ENCODE assay signal across 9 cellular contexts in genomic region chr3:109071349-109072142, GRCh38. TPM values are rescaled to one million over a fixed set of nuclear protein-coding genes. Genes with fewer than 3 reads are reported as not detected.
DNase-seq lines count a peak whose midpoint lies in the region; ATAC-seq, FAIRE-seq and TF ChIP-seq lines count a peak whose summit lies in the region.
"Had no signal": no experiment of that assay in that cellular context is flagged by ENCODE, and none has a peak within 500 bp of the region (broad histone marks: within the 10 kb centered on the region; RNA-seq: fewer than 3 reads in every experiment).

No MANE protein-coding gene starts in this region.

- H3K27me3 ChIP-seq in breast epithelium: no peaks in the 10 kb centered on the region

- BruUV-seq in MCF 10A (replicated peaks; lab: Mats Ljungman, UMichigan): no TSS peak

- H3K9me3 ChIP-seq in breast epithelium: no peaks in the 10 kb centered on the region

- peak; percentile 13 for DNase-seq in MCF 10A (ENCODE audit: unreplicated experiment)
- no peak for DNase-seq in breast epithelium (ENCODE audit: low spot score in 2 of 2)
- DNase-seq in NOMO-1 treated with DMSO at 0.1 percent for 48 hours (lab: John Stamatoyannopoulos, UW; ENCODE audit: unreplicated experiment): peak; percentile 53
- DNase-seq in retinal pigment epithelial cell (ENCODE audit: low read depth): no peak
- no peak for DNase-seq in NCI-H2196 treated with DMSO at 0.1 percent for 48 hours (lab: John Stamatoyannopoulos, UW; ENCODE audit: unreplicated experiment)
- DNase-seq in GM12891 (ENCODE audit: insufficient read length, low spot score): no peak
- DNase-seq: nucleus accumbens had no signal

- TF ChIP-seq POLR2A in breast epithelium (IDR thresholded peaks at IDR 0.05): no peak
- TF ChIP-seq POLR2A in GM12891 (IDR thresholded peaks at IDR 0.05; ENCODE audit: low read depth, low read length): no peak

- H3K4me1 ChIP-seq in breast epithelium: no peaks in the 10 kb centered on the region

- no peak overlapping the region for H3K27ac ChIP-seq in breast epithelium

- H3K4me3 Mint-ChIP-seq in MCF 10A (ENCODE audit: unreplicated experiment): no peak overlapping the region

- no peaks in the 10 kb centered on the region for H3K36me3 ChIP-seq in breast epithelium

- no peaks in the 10 kb centered on the region for H3K9me3 Mint-ChIP-seq in MCF 10A (ENCODE audit: unreplicated experiment)

- POLR2A ChIA-PET in MCF 10A (lab: Yijun Ruan, JAX): interaction anchor here (0.6 kb wide), 1 partner anchor 117 kb away, joined by 5 read pairs; no protein-coding TSS in a partner anchor

- intact Hi-C loops in MCF 10A (cut with micrococcal nuclease): no loop called here
- intact Hi-C loops in breast epithelium (cut with DNase I; ENCODE audit: low total_unique reads): no loop called here

- peaks cover 6% of the 10 kb centered on the region for H3K36me3 Mint-ChIP-seq in MCF 10A (ENCODE audit: insufficient read depth, unreplicated experiment)

- FAIRE-seq in GM12891 (lab: Jason Lieb, UNC): no peak

- ATAC-seq in HG02885 (IDR thresholded peaks at IDR 0.05; ENCODE audit: poor library complexity, unreplicated experiment) (peak; percentile 56), HG02571 (IDR thresholded peaks at IDR 0.05; ENCODE audit: unreplicated experiment) (no peak)

- H3K4me1 Mint-ChIP-seq in MCF 10A (ENCODE audit: insufficient read depth, unreplicated experiment): no peaks in the 10 kb centered on the region

- no peak overlapping the region for H3K27ac Mint-ChIP-seq in MCF 10A (ENCODE audit: low read depth, unreplicated experiment)

- no peaks in the 10 kb centered on the region for H3K27me3 Mint-ChIP-seq in MCF 10A (ENCODE audit: insufficient read depth, unreplicated experiment)

- no peak for TF ChIP-seq CTCF in MCF 10A (IDR thresholded peaks at IDR 0.05; ENCODE audit: unreplicated experiment)
- TF ChIP-seq CTCF in breast epithelium (IDR thresholded peaks at IDR 0.05): no peak
- peak; percentile 1 for TF ChIP-seq CTCF in retinal pigment epithelial cell (conservative IDR thresholded peaks at IDR 0.05; ENCODE audit: low read depth, low read length)

- no peak overlapping the region for H3K4me3 ChIP-seq in breast epithelium
- H3K4me3 ChIP-seq in retinal pigment epithelial cell (ENCODE audit: low read length): no peak overlapping the region

- CTCF ChIA-PET in MCF 10A (lab: Yijun Ruan, JAX): interaction anchor here (0.6 to 3.0 kb wide), 13 partner anchors 10 to 409 kb away, joined by 3 to 20 read pairs (median 4); no protein-coding TSS in a partner anchor

TF ChIP-seq in GM12891, 5 proteins besides CTCF, POLR2A, EP300 and RAD21:
- no peak for TF ChIP-seq TAF1 (IDR thresholded peaks at IDR 0.05; ENCODE audit: low read depth, low read length)
- no peak for TF ChIP-seq SPI1 (IDR thresholded peaks at IDR 0.05; ENCODE audit: low read depth, low read length)
- TF ChIP-seq POLR2AphosphoS5 (IDR thresholded peaks at IDR 0.05; ENCODE audit: low read depth, low read length): no peak
- TF ChIP-seq POU2F2 (IDR thresholded peaks at IDR 0.05; ENCODE audit: low read depth, low read length): no peak
- no peak for TF ChIP-seq PAX5 (IDR thresholded peaks at IDR 0.05; ENCODE audit: insufficient read depth, low read length, severe bottlenecking)

RNA-seq across cellular contexts. Expression of gene MORC1, which starts 46.4 kb away (rescaled TPM):
- total RNA-seq in MCF 10A (2022) (not detected in 2 replicates), breast epithelium (under 1 TPM in 1 of 3 donors, not detected in 2; under 0.01 TPM)
- polyA plus RNA-seq in GM12891 (2012; ENCODE audit: low read depth, missing spikeins): not detected

Comparison
In these comparisons a context has a peak if more than half of its experiments do, and no peak if none do; other contexts are left out.
1. DNase-seq: peak in MCF 10A (single experiment) and NOMO-1 treated with DMSO at 0.1 percent for 48 hours (single experiment); none in breast epithelium (0 of 2), retinal pigment epithelial cell (single experiment), NCI-H2196 treated with DMSO at 0.1 percent for 48 hours (single experiment) and GM12891 (single experiment).